1 cellular context compared by ENCODE assay signal in the genomic region with DNA sequence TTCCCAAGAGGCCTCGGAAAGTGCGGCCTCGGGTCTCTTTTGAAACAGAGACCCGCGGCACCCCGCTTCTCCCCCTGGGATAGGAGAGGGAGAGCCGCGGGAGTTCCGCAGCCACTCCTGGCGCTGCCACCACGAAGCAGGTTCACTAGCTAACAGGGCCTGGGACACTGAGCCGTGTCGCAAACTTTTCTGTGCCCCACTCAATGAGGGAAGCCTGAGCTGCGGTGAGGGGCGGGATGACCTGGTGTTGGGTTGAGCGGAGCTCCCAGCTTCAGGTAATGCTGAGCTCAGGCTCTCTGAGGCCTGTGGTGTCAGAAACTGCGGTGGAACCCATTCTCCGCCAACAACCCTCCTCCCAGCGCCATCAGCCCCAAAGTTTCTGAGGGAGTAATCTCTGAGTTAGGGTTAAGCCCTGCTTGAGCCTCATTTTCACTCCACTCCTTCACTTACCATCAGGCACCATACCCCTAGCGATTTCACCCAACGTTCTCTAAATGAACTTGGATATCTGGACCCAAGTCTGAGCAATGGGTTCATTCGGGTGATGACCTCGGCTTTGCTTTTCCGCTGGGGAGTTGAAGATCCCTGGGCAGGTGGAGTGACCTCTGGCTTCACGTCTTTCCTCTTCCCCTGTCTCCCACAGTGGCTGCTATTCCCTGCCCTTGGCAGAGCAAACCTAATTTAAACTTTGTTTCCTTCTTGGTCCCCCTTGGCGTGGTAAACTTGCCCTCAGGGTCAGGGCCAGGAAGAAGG.
TF ChIP-seq lines count a peak whose summit lies in the region.

No MANE protein-coding gene starts in this region.

TF ChIP-seq in GM23338, 12 proteins besides CTCF, POLR2A, EP300 and RAD21:
- TF ChIP-seq STAT1 (IDR thresholded peaks at IDR 0.05; ENCODE audit: unreplicated experiment): no peak
- peak; percentile 73 for TF ChIP-seq EZH2 (IDR thresholded peaks at IDR 0.05; ENCODE audit: low read depth, unreplicated experiment)
- peak; percentile 26 for TF ChIP-seq EZH2phosphoT487 (IDR thresholded peaks at IDR 0.05; ENCODE audit: unreplicated experiment)
